In genomic region chr6:142009647-142010046, GRCh38 we compare ENCODE assay signal across 20 cellular contexts.
A peak's percentile ranks its signal among the peaks of the same experiment; 100 is the strongest.
DNase-seq lines count a peak whose midpoint lies in the region; ATAC-seq, FAIRE-seq and TF ChIP-seq lines count a peak whose summit lies in the region.
"Had no signal": no experiment of that assay in that cellular context is flagged by ENCODE, and none has a peak within 500 bp of the region (broad histone marks: within the 10 kb centered on the region; RNA-seq: fewer than 3 reads in every experiment).

No MANE protein-coding gene starts in this region.

- intact Hi-C loops in left cardiac atrium (cut with DNase I) = no loop called here

- peak; percentile 29 to 83 for DNase-seq in cardiac muscle cell (ENCODE audit: low read depth in 1 of 2, low spot score in 1 of 2)
- no peak for DNase-seq in left cardiac atrium
- peak; percentile 89 for DNase-seq in amniotic epithelial cell (ENCODE audit: low read depth)
- DNase-seq in iris pigment epithelial cell (ENCODE audit: low read depth) = peak; percentile 93
- peak; percentile 30 for DNase-seq in urothelium cell line (ENCODE audit: low spot score)
- DNase-seq in activated CD4-positive, alpha-beta T cell treated with anti-CD3 and anti-CD28 coated beads for 4 hours = no peak
- DNase-seq: activated CD4-positive, alpha-beta T cell treated with anti-CD3 and anti-CD28 coated beads for 1 hour; CD8-positive, alpha-beta memory T cell; cerebellar nuclear complex; GDM1; left colon; naive thymus-derived CD4-positive, alpha-beta T cell; NCI-H2081 treated with DMSO at 0.1 percent for 48 hours; stimulated activated CD4-positive, alpha-beta T cell treated with anti-CD3 and anti-CD28 coated beads, Interleukin-2, amount 100 ng/mL, for 24 hours; T-helper 17 cell had no signal

- H3K4me3 ChIP-seq in cardiac muscle cell = no peak overlapping the region

- no peaks in the 10 kb centered on the region for H3K27me3 ChIP-seq in cardiac muscle cell

- ATAC-seq in left cardiac atrium = no peak
- ATAC-seq in HG02938 (IDR thresholded peaks at IDR 0.05; ENCODE audit: unreplicated experiment) = no peak
- no peak for ATAC-seq in GM21515 (IDR thresholded peaks at IDR 0.05; ENCODE audit: unreplicated experiment)
- ATAC-seq: activated naive CD4-positive, alpha-beta T cell treated with anti-CD3 and anti-CD28 coated beads, Interleukin-2, amount 50 U/mL, for 72 hours; left colon; naive thymus-derived CD4-positive, alpha-beta T cell; T-helper 17 cell had no signal

- no peaks in the 10 kb centered on the region for H3K36me3 ChIP-seq in cardiac muscle cell

- peak overlapping the region; percentile 65 for H3K27ac ChIP-seq in cardiac muscle cell

- no peak for FAIRE-seq in urothelium cell line (lab: Jason Lieb, UNC)
- FAIRE-seq: A204.1, endothelial cell of umbilical vein had no signal

- no peaks in the 10 kb centered on the region for H3K9me3 ChIP-seq in cardiac muscle cell (ENCODE audit: low read depth)

- TF ChIP-seq CTCF in cardiac muscle cell (IDR thresholded peaks at IDR 0.05; ENCODE audit: low read depth, low read length) = no peak

- peaks cover 14% of the 10 kb centered on the region for H3K4me1 ChIP-seq in cardiac muscle cell (ENCODE audit: low read depth)

Comparison
In these comparisons a context has a peak if more than half of its experiments do, and no peak if none do; other contexts are left out.
1. DNase-seq: peak in cardiac muscle cell (2 of 2), amniotic epithelial cell (single experiment), iris pigment epithelial cell (single experiment) and urothelium cell line (single experiment); none in left cardiac atrium (single experiment) and activated CD4-positive, alpha-beta T cell treated with anti-CD3 and anti-CD28 coated beads for 4 hours (0 of 2).